Comparison of ENCODE assay signal across 8 cellular contexts in genomic region chr17:18225121-18225561, GRCh38. TPM values are rescaled to one million over a fixed set of nuclear protein-coding genes. Genes with fewer than 3 reads are reported as not detected.
DNase-seq lines count a peak whose midpoint lies in the region; ATAC-seq, FAIRE-seq and TF ChIP-seq lines count a peak whose summit lies in the region.

No MANE protein-coding gene starts in this region.

- no peaks in the 10 kb centered on the region for H3K27me3 Mint-ChIP-seq in T-helper 2 cell treated with Interferon-gamma antibody and Interleukin-4, amounts not matched to agents 5 μg/mL and 100 μg/mL, for 36 hours (ENCODE audit: low read depth)

- H3K4me3 Mint-ChIP-seq in T-helper 2 cell treated with Interferon-gamma antibody and Interleukin-4, amounts not matched to agents 5 μg/mL and 100 μg/mL, for 36 hours: peak overlapping the region; percentile 74

- intact Hi-C loops in right cardiac atrium (cut with DNase I): no loop called here

- DNase-seq in GM13976 (ENCODE audit: low spot score): peak; percentile 99
- DNase-seq in NCI-H1930 (lab: John Stamatoyannopoulos, UW): peak; percentile 90 to 95
- DNase-seq in T-helper 2 cell treated with Interferon-gamma antibody and Interleukin-4, amounts not matched to agents 5 μg/mL and 100 μg/mL, for 36 hours (ENCODE audit: low spot score): peak; percentile 96
- DNase-seq in anterior cingulate cortex (lab: John Stamatoyannopoulos, UW): peak; percentile 34 to 98 (median 91)
- peak; percentile 98 to 100 (median 99) for DNase-seq in right cardiac atrium
- peak; percentile 94 for DNase-seq in putamen (ENCODE audit: low spot score)
- peak; percentile 99 for DNase-seq in urothelium cell line (ENCODE audit: low spot score)

- in situ Hi-C loops in GM13976 (cut with MboI; ENCODE audit: low sequenced_read_pairs, unreplicated experiment): no loop called here

- no peaks in the 10 kb centered on the region for H3K4me1 ChIP-seq in right cardiac atrium (ENCODE audit: control insufficient read depth, insufficient read depth, low read length)

- no peaks in the 10 kb centered on the region for H3K9me3 ChIP-seq in right cardiac atrium (ENCODE audit: control insufficient read depth, low read length)

- peak overlapping the region; percentile 62 for H3K27ac ChIP-seq in right cardiac atrium (ENCODE audit: low read length)

- under 1% methylated on average over 42 of the region's 42 CpGs for WGBS in right cardiac atrium

- no peaks in the 10 kb centered on the region for H3K36me3 Mint-ChIP-seq in T-helper 2 cell treated with Interferon-gamma antibody and Interleukin-4, amounts not matched to agents 5 μg/mL and 100 μg/mL, for 36 hours (ENCODE audit: low read depth)

- ATAC-seq in HG02885 (IDR thresholded peaks at IDR 0.05; ENCODE audit: poor library complexity, unreplicated experiment) (peak; percentile 91), right cardiac atrium (peak; percentile 96 to 97)

- H3K9me3 Mint-ChIP-seq in T-helper 2 cell treated with Interferon-gamma antibody and Interleukin-4, amounts not matched to agents 5 μg/mL and 100 μg/mL, for 36 hours: no peaks in the 10 kb centered on the region

- no peak overlapping the region for H3K27ac Mint-ChIP-seq in T-helper 2 cell treated with Interferon-gamma antibody and Interleukin-4, amounts not matched to agents 5 μg/mL and 100 μg/mL, for 36 hours

- no peaks in the 10 kb centered on the region for H3K27me3 ChIP-seq in right cardiac atrium (ENCODE audit: control insufficient read depth, insufficient read depth)

- FAIRE-seq in urothelium cell line (lab: Jason Lieb, UNC): peak; percentile 62

- peaks cover 20% of the 10 kb centered on the region for H3K4me1 Mint-ChIP-seq in T-helper 2 cell treated with Interferon-gamma antibody and Interleukin-4, amounts not matched to agents 5 μg/mL and 100 μg/mL, for 36 hours (ENCODE audit: low read depth)

- TF ChIP-seq CTCF in GM13976 (IDR thresholded peaks at IDR 0.05; ENCODE audit: borderline replicate concordance, control extremely low read depth, extremely low read depth, insufficient read depth, missing control alignments): no peak

- H3K4me3 ChIP-seq in right cardiac atrium (ENCODE audit: low read length): peak overlapping the region; percentile 98

RNA-seq across cellular contexts. Expression of gene LLGL1, which starts 0.3 kb away (rescaled TPM):
- total RNA-seq in right cardiac atrium: 10 to 100 TPM; 11.2 to 13.9 (median 12.6) TPM
- 8.6 TPM for polyA plus RNA-seq in right cardiac atrium

RNA-seq across cellular contexts. Expression of gene FLII, which starts 33.4 kb away (rescaled TPM):
- total RNA-seq in right cardiac atrium: 100 to 1,000 TPM; 176 to 217 (median 194) TPM
- polyA plus RNA-seq in right cardiac atrium: 166 TPM

RNA-seq across cellular contexts. Expression of gene MIEF2, which starts 35.3 kb away (rescaled TPM):
- 10 to 100 TPM; 17.6 to 20.7 (median 19.6) TPM for total RNA-seq in right cardiac atrium
- 13.1 TPM for polyA plus RNA-seq in right cardiac atrium

RNA-seq across cellular contexts. Expression of gene ALKBH5, which starts 41.5 kb away (rescaled TPM):
- 100 to 1,000 TPM; 180 to 195 (median 185) TPM for total RNA-seq in right cardiac atrium
- 112 TPM for polyA plus RNA-seq in right cardiac atrium

Comparison
In these comparisons a context has a peak if more than half of its experiments do, and no peak if none do; other contexts are left out.
1. Peak in every context shown above with its lines: DNase-seq, ATAC-seq, H3K4me3 ChIP-seq and H3K27ac ChIP-seq.